ENCODE assay signal across 2 cellular contexts in genomic region chr4:163172666-163173065, GRCh38.
TF ChIP-seq lines count a peak whose summit lies in the region.

No MANE protein-coding gene starts in this region.

TF ChIP-seq in SK-N-SH treated with all-trans-retinoic acid at 6 μM for 48 hours, 23 proteins besides CTCF, POLR2A, EP300 and RAD21 (continued from another document):
- no peak for TF ChIP-seq TSHZ2 (CRISPR knock-in tag; IDR thresholded peaks at IDR 0.05)
- TF ChIP-seq PATZ1 (CRISPR knock-in tag; IDR thresholded peaks at IDR 0.05; ENCODE audit: borderline replicate concordance), result no peak
- TF ChIP-seq SNAI2 (CRISPR knock-in tag; IDR thresholded peaks at IDR 0.05), result no peak
TF ChIP-seq in SK-N-SH treated with all-trans-retinoic acid at 6 μM for 48 hours: peak in this region for 0.

TF ChIP-seq in SK-N-SH, 30 proteins besides CTCF, POLR2A, EP300 and RAD21 (continued from another document):
- TF ChIP-seq USF2 (IDR thresholded peaks at IDR 0.05; ENCODE audit: borderline replicate concordance, low read depth, low read length) (no peak), CHD2 (IDR thresholded peaks at IDR 0.05; ENCODE audit: low read length, partially characterized antibody) (no peak), RFX5 (IDR thresholded peaks at IDR 0.05; ENCODE audit: low read length) (no peak), NFIC (IDR thresholded peaks at IDR 0.05; ENCODE audit: borderline replicate concordance) (no peak), TAF1 (IDR thresholded peaks at IDR 0.05; ENCODE audit: borderline replicate concordance, low read depth, low read length) (no peak)
